Comparison of ENCODE assay signal across 12 cellular contexts in genomic region chr5:64690104-64690416, GRCh38. TPM values are rescaled to one million over a fixed set of nuclear protein-coding genes. Genes with fewer than 3 reads are reported as not detected.
DNase-seq lines count a peak whose midpoint lies in the region; ATAC-seq and TF ChIP-seq lines count a peak whose summit lies in the region.
"Had no signal": no experiment of that assay in that cellular context is flagged by ENCODE, and none has a peak within 500 bp of the region (broad histone marks: within the 10 kb centered on the region; RNA-seq: fewer than 3 reads in every experiment).

No MANE protein-coding gene starts in this region.

- no peaks in the 10 kb centered on the region for H3K79me1 ChIP-seq in trophoblast cell (ENCODE audit: low read length)

- no peaks in the 10 kb centered on the region for H3K36me3 Mint-ChIP-seq in T-cell

- no peaks in the 10 kb centered on the region for H3K36me3 ChIP-seq in trophoblast cell (ENCODE audit: control insufficient read depth in 1 of 2, insufficient read depth in 2 of 2, low read length in 2 of 2)
- H3K36me3 ChIP-seq: esophagus squamous epithelium had no signal

- H3K9me3 ChIP-seq in trophoblast cell (ENCODE audit: insufficient read depth, low read depth, low read length): no peaks in the 10 kb centered on the region
- H3K9me3 ChIP-seq: esophagus squamous epithelium had no signal

- H3K27me3 Mint-ChIP-seq in T-cell: peaks cover 40 to 52% of the 10 kb centered on the region in 2 donors

- no peak for ATAC-seq in T-cell (replicated peaks in 1 of 4)

- no peaks in the 10 kb centered on the region for H3K9me3 Mint-ChIP-seq in T-cell

- no peak overlapping the region for H3K27ac ChIP-seq in trophoblast cell (ENCODE audit: low read depth, low read length)
- H3K27ac ChIP-seq: 22Rv1, esophagus squamous epithelium, RWPE1 had no signal

- no peak for TF ChIP-seq CTCF in epithelial cell of esophagus (IDR thresholded peaks at IDR 0.05; ENCODE audit: insufficient read depth, low read depth, low read length, missing control alignments)

- CTCF ChIA-PET in T-cell (lab: Charles Lee): no interaction called here

- no peak overlapping the region for H4K8ac ChIP-seq in trophoblast cell (ENCODE audit: low read depth, low read length)

- H3K4me3 ChIP-seq in epithelial cell of esophagus (ENCODE audit: low read length) (peak overlapping the region; percentile 25), trophoblast cell (ENCODE audit: low read depth, low read length) (peak overlapping the region; percentile 31)

- no peak overlapping the region for H4K12ac ChIP-seq in trophoblast cell (ENCODE audit: low read depth, low read length)

- no peak overlapping the region for H3K23ac ChIP-seq in trophoblast cell (ENCODE audit: low read length)

- DNase-seq in DMS53 (lab: John Stamatoyannopoulos, UW) (peak; percentile 63), DMS53 treated with DMSO at 0.1 percent for 48 hours (lab: John Stamatoyannopoulos, UW; ENCODE audit: unreplicated experiment) (no peak), T-cell (no peak), epithelial cell of esophagus (ENCODE audit: low read depth) (no peak), trophoblast cell (no peak), GM19238 (ENCODE audit: insufficient read length, low spot score) (no peak), activated gamma-delta T cell (lab: John Stamatoyannopoulos, UW) (no peak)
- DNase-seq in stimulated activated CD4-positive, alpha-beta T cell treated with anti-CD3 and anti-CD28 coated beads, Interleukin-2, amount 100 ng/mL, for 24 hours: no peak
- DNase-seq: esophagus squamous epithelium, NCI-H1048 had no signal

- peaks cover 6% of the 10 kb centered on the region for H3K27me3 ChIP-seq in trophoblast cell (ENCODE audit: insufficient read depth, low read length)

- no CpG with 5 or more reads among the region's 9 CpGs for WGBS in trophoblast cell (ENCODE audit: extremely low coverage, insufficient coverage, insufficient read length)

- no peak overlapping the region for H3K27ac Mint-ChIP-seq in T-cell

- H3K9ac ChIP-seq in trophoblast cell (ENCODE audit: low read length): no peak overlapping the region

- no peak overlapping the region for H3K18ac ChIP-seq in trophoblast cell (ENCODE audit: low read length)

- no peak overlapping the region for H3K4ac ChIP-seq in trophoblast cell (ENCODE audit: low read depth, low read length)

- no peaks in the 10 kb centered on the region for H3K79me2 ChIP-seq in trophoblast cell (ENCODE audit: control insufficient read depth, insufficient read depth, low read length, poor library complexity)

- no peak overlapping the region for H2BK120ac ChIP-seq in trophoblast cell (ENCODE audit: insufficient read depth, low read length, poor library complexity)

- POLR2A ChIA-PET in T-cell (lab: Charles Lee): no interaction called here

- peak overlapping the region; percentile 85 for H3K4me2 ChIP-seq in trophoblast cell (ENCODE audit: low read length)

- no peak overlapping the region for H4K91ac ChIP-seq in trophoblast cell (ENCODE audit: low read depth, low read length)

- H2BK12ac ChIP-seq in trophoblast cell (ENCODE audit: low read length): no peak overlapping the region

- peak overlapping the region in 2 of 3 donors; percentile 4 to 68 for H3K4me3 Mint-ChIP-seq in T-cell

- H2AFZ ChIP-seq in trophoblast cell (ENCODE audit: insufficient read depth, low read length, poor library complexity): peak overlapping the region; percentile 69

- no peak overlapping the region for H2BK5ac ChIP-seq in trophoblast cell (ENCODE audit: low read depth, low read length, poor library complexity)

- no peak overlapping the region for H2AK5ac ChIP-seq in trophoblast cell (ENCODE audit: low read length)

- peaks cover 7 to 10% (median 7%) of the 10 kb centered on the region in 3 donors for H3K4me1 Mint-ChIP-seq in T-cell

- H3K4me1 ChIP-seq in trophoblast cell (ENCODE audit: control insufficient read depth in 1 of 2, insufficient read depth in 2 of 2, low read length in 2 of 2): peaks cover 0 to 9% of the 10 kb centered on the region in 2 experiments

- H3K14ac ChIP-seq in trophoblast cell (ENCODE audit: low read length): no peak overlapping the region

RNA-seq across cellular contexts. Expression of gene SHISAL2B, which starts 0.2 kb away (rescaled TPM):
- not detected for total RNA-seq in T-cell
- 0.99 and 1.1 TPM in 2 replicates for polyA plus RNA-seq in trophoblast cell (2013)
- total RNA-seq: esophagus squamous epithelium had no signal
